Comparison of ENCODE assay signal across 14 cellular contexts in the genomic region with DNA sequence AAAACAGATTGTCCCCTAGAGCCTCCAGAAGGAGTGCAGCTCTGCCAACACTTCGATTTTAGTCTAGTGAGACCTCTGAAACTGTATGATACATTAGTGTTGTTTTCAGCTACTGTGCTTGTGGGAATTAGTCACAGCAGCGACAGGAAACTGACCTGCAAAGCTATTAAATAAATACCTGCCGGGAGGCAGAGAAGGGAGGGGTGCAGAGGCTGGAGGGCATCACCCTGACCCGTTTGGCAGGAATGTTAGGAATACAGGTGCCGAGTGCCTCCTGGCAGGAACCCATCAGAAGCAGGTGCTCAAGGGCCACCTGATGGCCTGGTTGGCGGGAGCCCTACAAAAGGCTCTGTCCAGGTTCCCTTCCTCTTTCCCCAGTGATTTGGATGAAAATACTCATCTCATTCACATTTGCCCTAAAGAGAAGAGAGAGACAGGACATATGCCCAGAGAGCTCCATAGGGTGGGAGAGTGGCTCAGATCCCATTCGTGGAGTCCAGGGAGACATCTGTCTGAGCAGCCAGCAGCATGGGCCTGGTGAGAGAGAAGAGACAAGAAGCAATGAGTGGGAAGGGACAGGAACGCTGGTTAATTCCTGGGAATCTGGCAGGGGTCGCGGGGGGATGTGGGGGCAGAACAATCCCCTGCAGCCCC. TPM values are rescaled to one million over a fixed set of nuclear protein-coding genes. Genes with fewer than 3 reads are reported as not detected.
DNase-seq lines count a peak whose midpoint lies in the region; ATAC-seq and TF ChIP-seq lines count a peak whose summit lies in the region.
"Had no signal": no experiment of that assay in that cellular context is flagged by ENCODE, and none has a peak within 500 bp of the region (broad histone marks: within the 10 kb centered on the region; RNA-seq: fewer than 3 reads in every experiment).

No MANE protein-coding gene starts in this region.

- ATAC-seq in T-cell (replicated peaks in 1 of 4), result no peak
- ATAC-seq in omental fat pad (ENCODE audit: low FRiP score), result no peak
- no peak for ATAC-seq in psoas muscle
- ATAC-seq: stimulated activated naive B cell treated with anti-CD40 and anti-IgM and Interleukin-4, amounts not matched to agents 10 μg/mL and 1 μg/mL and 100 μg/mL, for 72 hours had no signal

- H3K36me3 Mint-ChIP-seq in T-cell, result peaks cover 3% of the 10 kb centered on the region
- H3K36me3 Mint-ChIP-seq: activated naive CD8-positive, alpha-beta T cell treated with anti-CD3 and anti-CD28 coated beads, Interleukin-2, amount 10 ng/mL, durations not matched to agents 7 days and 5 days; stimulated activated naive B cell treated with anti-CD40 and anti-IgM and Interleukin-4, amounts not matched to agents 10 μg/mL and 1 μg/mL and 100 μg/mL, for 72 hours had no signal

- H3K9me3 Mint-ChIP-seq in T-cell, result no peaks in the 10 kb centered on the region
- H3K9me3 Mint-ChIP-seq: activated naive CD8-positive, alpha-beta T cell treated with anti-CD3 and anti-CD28 coated beads, Interleukin-2, amount 10 ng/mL, durations not matched to agents 7 days and 5 days; stimulated activated naive B cell treated with anti-CD40 and anti-IgM and Interleukin-4, amounts not matched to agents 10 μg/mL and 1 μg/mL and 100 μg/mL, for 72 hours had no signal

- H3K36me3 ChIP-seq in psoas muscle (ENCODE audit: insufficient read depth in 1 of 2, low read depth in 1 of 2) (no peaks in the 10 kb centered on the region), H7 (replicated peaks; ENCODE audit: control insufficient read depth, insufficient read depth, low read length) (0 out of 2 replicates have a peak, but pooled peaks cover 1% of the 10 kb centered on the region)

- no peaks in the 10 kb centered on the region for H3K27me3 ChIP-seq in psoas muscle (ENCODE audit: insufficient read depth in 3 of 3, low read length in 2 of 3)
- no peaks in the 10 kb centered on the region for H3K27me3 ChIP-seq in H7 (ENCODE audit: control insufficient read depth, insufficient read depth, low read length)

- TF ChIP-seq CTCF in C4-2B (conservative IDR thresholded peaks at IDR 0.05), result no peak
- TF ChIP-seq CTCF in omental fat pad (IDR thresholded peaks at IDR 0.05), result no peak
- no peak for TF ChIP-seq CTCF in psoas muscle (IDR thresholded peaks at IDR 0.05)

- intact Hi-C loops in psoas muscle (cut with DNase I), result no loop called here

- H3K4me1 ChIP-seq in psoas muscle, result no peaks in the 10 kb centered on the region

- 69 to 78% (median 71%) methylated on average over 10 of the region's 10 CpGs for WGBS in psoas muscle, 3 donors

- CTCF ChIA-PET in T-cell (lab: Charles Lee), result no interaction called here

- peaks cover 3 to 13% of the 10 kb centered on the region in 2 donors for H3K27me3 Mint-ChIP-seq in T-cell
- H3K27me3 Mint-ChIP-seq: activated naive CD8-positive, alpha-beta T cell treated with anti-CD3 and anti-CD28 coated beads, Interleukin-2, amount 10 ng/mL, durations not matched to agents 7 days and 5 days had no signal

- H3K27ac ChIP-seq in C4-2B (peak overlapping the region; percentile 7; the same call in 1 of the 2 replicates), epithelial cell of prostate (no peak overlapping the region), psoas muscle (no peak overlapping the region)

- POLR2A ChIA-PET in T-cell (lab: Charles Lee), result no interaction called here

- no peak overlapping the region for H3K4me3 Mint-ChIP-seq in T-cell
- H3K4me3 Mint-ChIP-seq: activated naive CD8-positive, alpha-beta T cell treated with anti-CD3 and anti-CD28 coated beads, Interleukin-2, amount 10 ng/mL, durations not matched to agents 7 days and 5 days; stimulated activated naive B cell treated with anti-CD40 and anti-IgM and Interleukin-4, amounts not matched to agents 10 μg/mL and 1 μg/mL and 100 μg/mL, for 72 hours had no signal

- H3K9me3 ChIP-seq in psoas muscle, result no peaks in the 10 kb centered on the region

- DNase-seq in HT1080 (ENCODE audit: low read depth) (peak; percentile 24), NCI-H774 (lab: John Stamatoyannopoulos, UW) (peak; percentile 78), epithelial cell of prostate (ENCODE audit: low read depth, low spot score) (peak; percentile 39), T-cell (no peak), omental fat pad (ENCODE audit: low spot score) (no peak), psoas muscle (no peak), H7 (no peak)
- DNase-seq: activated naive CD8-positive, alpha-beta T cell treated with anti-CD3 and anti-CD28 coated beads, Interleukin-2, amount 10 ng/mL, durations not matched to agents 7 days and 5 days; cortex of kidney; IMR-90; NCI-H2227 treated with DMSO at 0.1 percent for 48 hours; stimulated activated CD4-positive, alpha-beta T cell treated with anti-CD3 and anti-CD28 coated beads, Interleukin-4, amount 100 ng/mL, for 24 hours; stimulated activated naive B cell treated with anti-CD40 and anti-IgM and Interleukin-4, amounts not matched to agents 10 μg/mL and 1 μg/mL and 100 μg/mL, for 72 hours had no signal

- H3K4me3 ChIP-seq in psoas muscle (no peak overlapping the region), H7 (ENCODE audit: insufficient read depth, low read depth, low read length) (no peak overlapping the region)

- no peaks in the 10 kb centered on the region for H3K4me1 Mint-ChIP-seq in T-cell
- H3K4me1 Mint-ChIP-seq: activated naive CD8-positive, alpha-beta T cell treated with anti-CD3 and anti-CD28 coated beads, Interleukin-2, amount 10 ng/mL, durations not matched to agents 7 days and 5 days had no signal

- no peak overlapping the region for H3K27ac Mint-ChIP-seq in T-cell
- H3K27ac Mint-ChIP-seq: activated naive CD8-positive, alpha-beta T cell treated with anti-CD3 and anti-CD28 coated beads, Interleukin-2, amount 10 ng/mL, durations not matched to agents 7 days and 5 days; stimulated activated naive B cell treated with anti-CD40 and anti-IgM and Interleukin-4, amounts not matched to agents 10 μg/mL and 1 μg/mL and 100 μg/mL, for 72 hours had no signal

RNA-seq across cellular contexts. Expression of a gene that starts 44.6 kb away (rescaled TPM):
- total RNA-seq in HT1080 (2014; rRNA removed; shearing (Covaris generic)), result 5.0 and 5.9 TPM in 2 replicates
- polyA plus RNA-seq in HT1080 (2015; cell fraction: cytosol; rRNA removed), result 6.1 and 7.5 TPM in 2 replicates
- polyA plus RNA-seq in HT1080 (2015; cell fraction: nucleus; rRNA removed), result 10.9 and 11.3 TPM in 2 replicates
- total RNA-seq in T-cell (1 to 10 TPM; 3.5 to 8.4 (median 5.2) TPM), omental fat pad (1 to 10 TPM; 2.8 to 7.5 (median 5.8) TPM), psoas muscle (1 to 10 TPM in 2 of 4 donors, under 1 TPM in 2; 0.57 to 5.3 (median 1.3) TPM)
- polyA plus RNA-seq in psoas muscle, result 1 to 10 TPM in 1 of 3 donors, under 1 TPM in 2; 0.63 to 1.5 (median 0.86) TPM
- 12.1 and 12.5 TPM in 2 replicates for total RNA-seq in H7 (2014; rRNA removed; shearing (Covaris generic))

Comparison
In these comparisons a context has a peak if more than half of its experiments do, and no peak if none do; other contexts are left out.
1. DNase-seq: peak in HT1080 (single experiment), NCI-H774 (single experiment) and epithelial cell of prostate (single experiment); none in T-cell (0 of 34), omental fat pad (single experiment), psoas muscle (0 of 2) and H7 (single experiment).